Comparison of ENCODE assay signal across 20 cellular contexts in the genomic region with DNA sequence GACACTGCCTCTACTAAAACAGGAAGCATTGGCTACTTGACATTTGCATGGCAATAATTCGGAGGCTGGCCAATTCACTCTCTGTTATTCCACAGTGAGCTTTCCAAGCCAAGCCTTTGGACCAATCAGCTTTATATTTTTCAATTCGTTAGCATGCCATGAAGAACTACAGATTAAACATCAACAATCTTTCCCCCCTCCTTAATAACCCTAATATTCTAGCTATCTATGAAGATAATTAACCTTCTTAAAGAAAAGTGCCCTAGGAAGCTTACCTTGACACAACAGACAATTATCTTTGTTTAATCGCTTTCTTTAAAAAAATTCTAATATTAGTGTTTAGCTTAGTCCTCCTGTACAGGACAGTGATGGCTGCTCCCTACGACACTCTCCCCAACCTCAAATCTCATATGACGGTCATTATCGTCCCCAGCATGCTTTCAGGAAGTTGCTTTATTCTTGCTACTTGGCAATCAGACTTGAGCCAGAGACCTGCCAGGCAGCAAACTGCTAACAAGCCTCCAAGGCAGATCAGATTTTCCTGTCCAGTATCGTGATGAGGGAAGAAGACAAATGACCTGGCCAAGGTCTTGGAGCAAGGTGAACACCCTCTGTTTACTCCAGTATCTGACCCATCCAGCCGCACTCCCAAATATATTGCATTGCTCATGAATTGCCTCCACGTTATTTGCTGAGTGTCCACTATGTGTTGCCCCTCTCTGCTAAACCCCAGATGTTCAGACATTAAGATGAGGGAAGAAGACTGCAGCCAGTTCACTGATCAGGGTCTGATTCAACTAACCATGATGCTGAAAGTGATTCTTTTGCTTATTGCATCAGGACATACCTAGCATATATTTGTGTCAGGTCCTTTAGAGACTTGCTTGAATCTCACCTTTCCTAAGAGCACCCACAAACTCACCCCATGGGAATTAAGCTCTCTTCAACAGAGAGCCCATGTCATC.
A peak's percentile ranks its signal among the peaks of the same experiment; 100 is the strongest.
DNase-seq lines count a peak whose midpoint lies in the region; ATAC-seq and TF ChIP-seq lines count a peak whose summit lies in the region.
"Had no signal": no experiment of that assay in that cellular context is flagged by ENCODE, and none has a peak within 500 bp of the region (broad histone marks: within the 10 kb centered on the region; RNA-seq: fewer than 3 reads in every experiment).

No MANE protein-coding gene starts in this region.

- H3K4me3 ChIP-seq in DOHH2 (ENCODE audit: low read length) (peak overlapping the region; percentile 59), Karpas-422 (ENCODE audit: low read length) (peak overlapping the region; percentile 10; the same call in 1 of the 2 replicates), SU-DHL-6 (ENCODE audit: insufficient read depth, low read length, poor library complexity, severe bottlenecking) (no peak overlapping the region), neutrophil (ENCODE audit: low read depth in 1 of 2, low read length in 1 of 2) (no peak overlapping the region)
- H3K4me3 ChIP-seq: SJSA1 had no signal

- peak overlapping the region; percentile 38 for H3K9ac ChIP-seq in Karpas-422 (ENCODE audit: low read length)
- H3K9ac ChIP-seq in SU-DHL-6 (ENCODE audit: low read length): peak overlapping the region; percentile 63

- peaks cover 99% of the 10 kb centered on the region for H3K4me1 ChIP-seq in DOHH2 (ENCODE audit: control insufficient read depth, low read length)
- peaks cover 69% of the 10 kb centered on the region for H3K4me1 ChIP-seq in Karpas-422 (ENCODE audit: low read length)
- peaks cover 42 to 50% of the 10 kb centered on the region in 2 experiments for H3K4me1 ChIP-seq in neutrophil (ENCODE audit: control insufficient read depth in 1 of 2, insufficient read depth in 1 of 2, low read depth in 1 of 2, low read length in 1 of 2)
- H3K4me1 ChIP-seq: SJSA1 had no signal

- intact Hi-C loops in natural killer cell (cut with micrococcal nuclease): no loop called here

- H3K27ac Mint-ChIP-seq in natural killer cell: no peak overlapping the region
- H3K27ac Mint-ChIP-seq: CD4-positive, alpha-beta T cell had no signal

- H2AFZ ChIP-seq in Karpas-422 (ENCODE audit: low read length): peak overlapping the region; percentile 54
- H2AFZ ChIP-seq in SU-DHL-6 (ENCODE audit: low read depth, low read length, severe bottlenecking): no peak overlapping the region

- peaks cover 2 to 17% of the 10 kb centered on the region in 2 donors for H3K27me3 Mint-ChIP-seq in natural killer cell (ENCODE audit: low read depth in 2 of 2)
- H3K27me3 Mint-ChIP-seq: CD4-positive, alpha-beta T cell had no signal

- ATAC-seq in natural killer cell: no peak
- ATAC-seq: Right ventricle myocardium inferior had no signal

- no peaks in the 10 kb centered on the region for H3K9me3 Mint-ChIP-seq in natural killer cell
- H3K9me3 Mint-ChIP-seq: CD4-positive, alpha-beta T cell had no signal

- H3K4me2 ChIP-seq in DOHH2 (ENCODE audit: low read length) (peak overlapping the region; percentile 88), Karpas-422 (ENCODE audit: low read depth, low read length, poor library complexity, severe bottlenecking) (peak overlapping the region; percentile 49), SU-DHL-6 (ENCODE audit: low read depth, low read length, poor library complexity, severe bottlenecking) (peak overlapping the region; percentile 57)

- H3K36me3 Mint-ChIP-seq in natural killer cell: no peaks in the 10 kb centered on the region

- peak; percentile 81 for DNase-seq in Karpas-422
- no peak for DNase-seq in natural killer cell
- DNase-seq in NCI-H526 (lab: John Stamatoyannopoulos, UW): no peak
- DNase-seq in Ammon's horn (ENCODE audit: low spot score): no peak
- DNase-seq: Caco-2; CD4-positive, alpha-beta T cell; DMS 273 treated with DMSO at 0.1 percent for 48 hours; H7; NCI-H1092 treated with DMSO at 0.1 percent for 48 hours; NCI-H1436 treated with DMSO at 0.1 percent for 48 hours; NCI-H1930; NCI-H226; NCI-H510A treated with DMSO at 0.1 percent for 48 hours; NCI-H82; OCI-M1 had no signal

- TF ChIP-seq CTCF in DOHH2 (IDR thresholded peaks at IDR 0.05; ENCODE audit: low read depth, low read length, poor library complexity, severe bottlenecking): no peak
- no peak for TF ChIP-seq CTCF in SU-DHL-6 (IDR thresholded peaks at IDR 0.05; ENCODE audit: insufficient read depth, low read length, poor library complexity, severe bottlenecking)
- no peak for TF ChIP-seq CTCF in neutrophil (IDR thresholded peaks at IDR 0.05)
- TF ChIP-seq CTCF in natural killer cell (IDR thresholded peaks at IDR 0.05): no peak

- H3K36me3 ChIP-seq in DOHH2 (ENCODE audit: control insufficient read depth, low read length) (peaks cover 3% of the 10 kb centered on the region; the same call in 1 of the 2 replicates), Karpas-422 (ENCODE audit: insufficient read depth, low read length) (no peaks in the 10 kb centered on the region), SU-DHL-6 (ENCODE audit: low read length) (no peaks in the 10 kb centered on the region), neutrophil (no peaks in the 10 kb centered on the region)
- H3K36me3 ChIP-seq: SJSA1 had no signal

- no peaks in the 10 kb centered on the region for H3K9me2 ChIP-seq in DOHH2 (replicated peaks; ENCODE audit: control insufficient read depth, low read length)
- no peaks in the 10 kb centered on the region for H3K9me2 ChIP-seq in Karpas-422 (replicated peaks; ENCODE audit: insufficient read depth, low read length)
- H3K9me2 ChIP-seq in SU-DHL-6 (replicated peaks; ENCODE audit: insufficient read depth, low read length): no peaks in the 10 kb centered on the region

- no peaks in the 10 kb centered on the region for H4K20me1 ChIP-seq in DOHH2 (ENCODE audit: control insufficient read depth, insufficient read depth, low read depth, low read length)
- H4K20me1 ChIP-seq in Karpas-422 (ENCODE audit: insufficient read depth, low read depth, low read length): no peaks in the 10 kb centered on the region
- no peaks in the 10 kb centered on the region for H4K20me1 ChIP-seq in SU-DHL-6 (ENCODE audit: low read depth, low read length)

- no peaks in the 10 kb centered on the region for H3K27me3 ChIP-seq in DOHH2 (ENCODE audit: control insufficient read depth, low read length)
- H3K27me3 ChIP-seq in Karpas-422 (ENCODE audit: low read length): no peaks in the 10 kb centered on the region
- no peaks in the 10 kb centered on the region for H3K27me3 ChIP-seq in SU-DHL-6 (ENCODE audit: low read length)
- no peaks in the 10 kb centered on the region for H3K27me3 ChIP-seq in neutrophil
- H3K27me3 ChIP-seq: SJSA1 had no signal

- no peaks in the 10 kb centered on the region; the same call in 1 of the 2 replicates for H3K79me2 ChIP-seq in DOHH2 (ENCODE audit: control insufficient read depth, low read length)
- no peaks in the 10 kb centered on the region for H3K79me2 ChIP-seq in Karpas-422 (ENCODE audit: low read length)
- H3K79me2 ChIP-seq in SU-DHL-6 (ENCODE audit: insufficient read depth, low read length): no peaks in the 10 kb centered on the region

- H3K9me3 ChIP-seq in DOHH2 (ENCODE audit: control insufficient read depth, insufficient read depth, low read length) (no peaks in the 10 kb centered on the region), Karpas-422 (ENCODE audit: low read length) (no peaks in the 10 kb centered on the region), SU-DHL-6 (ENCODE audit: insufficient read depth, low read length) (no peaks in the 10 kb centered on the region), neutrophil (no peaks in the 10 kb centered on the region)
- H3K9me3 ChIP-seq: Caco-2, SJSA1 had no signal

- no peak overlapping the region for H3K4me3 Mint-ChIP-seq in natural killer cell
- H3K4me3 Mint-ChIP-seq: CD4-positive, alpha-beta T cell had no signal

- peaks cover 0 to 6% of the 10 kb centered on the region in 2 donors for H3K4me1 Mint-ChIP-seq in natural killer cell

- H3F3A ChIP-seq in DOHH2 (ENCODE audit: control insufficient read depth, insufficient read depth) (peaks cover 52% of the 10 kb centered on the region), SU-DHL-6 (ENCODE audit: insufficient read depth) (peaks cover 60% of the 10 kb centered on the region)

- H3K27ac ChIP-seq in DOHH2 (ENCODE audit: low read depth, low read length) (peak overlapping the region; percentile 99), Karpas-422 (ENCODE audit: low read length) (peak overlapping the region; percentile 84), SU-DHL-6 (ENCODE audit: low read depth, low read length) (peak overlapping the region; percentile 97), neutrophil (peak overlapping the region; percentile 58)
- H3K27ac ChIP-seq: SJSA1 had no signal

Comparison
In these comparisons a context has a peak if more than half of its experiments do, and no peak if none do; other contexts are left out.
1. H3K4me3 ChIP-seq: peak in DOHH2 (single experiment) and Karpas-422 (single experiment); none in SU-DHL-6 (single experiment) and neutrophil (0 of 2).
2. Peak in every context shown above with its lines, with median percentiles within 50 percentile points of each other: H3K27ac ChIP-seq and H3K4me2 ChIP-seq.